Comparison of ENCODE assay signal across 8 cellular contexts in the genomic region with DNA sequence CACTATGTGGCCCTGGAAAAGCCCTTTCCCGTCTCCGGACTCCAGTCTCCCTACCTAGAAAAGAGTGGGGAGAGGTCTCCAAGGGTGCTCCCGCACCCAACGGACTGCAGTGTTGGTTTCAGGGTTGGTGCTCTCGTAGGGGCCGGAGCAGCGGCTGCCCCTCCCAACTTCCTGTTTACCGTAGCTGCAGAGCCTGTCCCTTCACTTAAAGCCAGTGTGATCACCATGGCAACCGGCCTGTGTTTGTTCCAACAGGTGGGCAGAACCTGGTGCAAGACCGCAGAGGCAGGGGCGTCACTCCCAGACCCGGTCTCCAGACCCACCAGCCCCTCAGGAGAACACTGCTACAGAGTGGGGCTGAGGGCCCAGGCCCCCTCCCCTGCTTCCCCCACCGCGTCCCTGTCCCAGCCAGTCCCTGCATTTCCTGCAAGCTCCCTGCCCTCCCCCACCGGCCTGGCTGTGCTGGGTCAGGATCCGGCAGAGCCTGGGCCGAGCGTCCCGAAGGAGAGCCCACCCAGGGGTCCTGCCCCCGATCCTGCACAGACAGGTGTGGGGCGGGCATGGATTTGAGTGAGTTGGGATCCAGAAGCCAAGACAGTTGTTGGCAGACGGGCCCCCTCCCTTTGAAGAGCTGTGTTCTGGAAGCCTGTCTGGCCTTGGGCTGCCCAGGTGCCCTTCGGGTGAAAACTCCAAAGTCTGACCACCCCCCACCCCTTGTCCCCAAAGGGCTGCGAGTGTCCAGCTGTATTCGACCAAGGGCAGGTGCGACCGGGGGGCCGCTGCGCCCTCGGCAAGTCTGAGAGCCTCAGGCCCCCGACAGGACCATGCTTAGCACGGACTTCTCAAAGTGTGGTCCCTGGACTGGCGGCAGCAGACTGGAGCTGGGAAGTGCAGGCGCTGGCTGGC. TPM values are rescaled to one million over a fixed set of nuclear protein-coding genes. Genes with fewer than 3 reads are reported as not detected.
A peak's percentile ranks its signal among the peaks of the same experiment; 100 is the strongest.
DNase-seq lines count a peak whose midpoint lies in the region; ATAC-seq and TF ChIP-seq lines count a peak whose summit lies in the region.

No MANE protein-coding gene starts in this region.

- H3K4me3 ChIP-seq in Peyer's patch (peak overlapping the region; percentile 44 to 65 (median 58)), breast epithelium (peak overlapping the region; percentile 37 to 77 (median 59)), kidney epithelial cell (ENCODE audit: low read depth, low read length) (no peak overlapping the region), subcutaneous abdominal adipose tissue (ENCODE audit: low read depth in 1 of 5, low read length in 5 of 5) (peak overlapping the region; percentile 8 to 67 (median 62))

- ATAC-seq in HG03175 (IDR thresholded peaks at IDR 0.05; ENCODE audit: unreplicated experiment) (peak; percentile 65), GM19452 (IDR thresholded peaks at IDR 0.05; ENCODE audit: unreplicated experiment) (no peak)

- H3K4me1 ChIP-seq in Peyer's patch = peaks cover 0 to 50% (median 30%) of the 10 kb centered on the region in 4 donors
- H3K4me1 ChIP-seq in breast epithelium = peaks cover 22 to 26% of the 10 kb centered on the region in 2 donors
- peaks cover 0 to 38% (median 30%) of the 10 kb centered on the region in 5 donors for H3K4me1 ChIP-seq in subcutaneous abdominal adipose tissue (ENCODE audit: control insufficient read depth in 5 of 5, insufficient read depth in 5 of 5, low read length in 5 of 5)

- TF ChIP-seq POLR2A in Peyer's patch (IDR thresholded peaks at IDR 0.05) = no peak
- TF ChIP-seq POLR2A in breast epithelium (IDR thresholded peaks at IDR 0.05) = peak; percentile 26

- DNase-seq in NCI-H1436 (lab: John Stamatoyannopoulos, UW) (peak; percentile 27), NCI-H1436 treated with DMSO at 0.1 percent for 48 hours (lab: John Stamatoyannopoulos, UW) (no peak), Peyer's patch (peak; percentile 71 to 97 (median 97)), breast epithelium (ENCODE audit: low spot score in 2 of 2) (peak; percentile 83), kidney epithelial cell (ENCODE audit: low read depth) (peak; percentile 72)

- H3K9me3 ChIP-seq in Peyer's patch = peaks cover 0 to 6% (median 0%) of the 10 kb centered on the region in 4 donors
- H3K9me3 ChIP-seq in breast epithelium = peaks cover 0 to 8% of the 10 kb centered on the region in 2 donors
- peaks cover 0 to 7% (median 3%) of the 10 kb centered on the region in 5 donors for H3K9me3 ChIP-seq in subcutaneous abdominal adipose tissue (ENCODE audit: control insufficient read depth in 5 of 5, low read length in 5 of 5)

- no peak for TF ChIP-seq CTCF in Peyer's patch (IDR thresholded peaks at IDR 0.05)
- TF ChIP-seq CTCF in breast epithelium (IDR thresholded peaks at IDR 0.05) = no peak
- no peak for TF ChIP-seq CTCF in kidney epithelial cell (IDR thresholded peaks at IDR 0.05; ENCODE audit: insufficient read depth, low read length, poor library complexity, severe bottlenecking)

- intact Hi-C loops in breast epithelium (cut with DNase I; ENCODE audit: low total_unique reads) = no loop called here

- peak overlapping the region in 3 of 5 donors; percentile 33 to 59 (median 46) for H3K9ac ChIP-seq in subcutaneous abdominal adipose tissue (ENCODE audit: low read length in 5 of 5)

- H3K27ac ChIP-seq in Peyer's patch = peak overlapping the region; percentile 63 to 86 (median 76)
- H3K27ac ChIP-seq in breast epithelium = peak overlapping the region; percentile 81 to 89
- peak overlapping the region; percentile 50 for H3K27ac ChIP-seq in subcutaneous abdominal adipose tissue (ENCODE audit: low read depth, low read length)

- H3K27me3 ChIP-seq in Peyer's patch (peaks cover 0 to 21% of the 10 kb centered on the region in 2 donors), breast epithelium (peaks cover 6 to 37% of the 10 kb centered on the region in 2 donors), kidney epithelial cell (ENCODE audit: control insufficient read depth, insufficient read depth, low read length) (peaks cover 62% of the 10 kb centered on the region), subcutaneous abdominal adipose tissue (ENCODE audit: control insufficient read depth in 5 of 5, insufficient read depth in 4 of 5, low read length in 5 of 5) (peaks cover 26 to 44% (median 41%) of the 10 kb centered on the region in 5 donors)

- no peaks in the 10 kb centered on the region for H3K36me3 ChIP-seq in Peyer's patch
- no peaks in the 10 kb centered on the region for H3K36me3 ChIP-seq in breast epithelium
- no peaks in the 10 kb centered on the region for H3K36me3 ChIP-seq in kidney epithelial cell (ENCODE audit: control insufficient read depth, insufficient read depth, low read length)
- no peaks in the 10 kb centered on the region for H3K36me3 ChIP-seq in subcutaneous abdominal adipose tissue (ENCODE audit: control insufficient read depth in 5 of 5, insufficient read depth in 5 of 5, low read length in 5 of 5)

RNA-seq across cellular contexts. Expression of gene BAIAP3, which starts 1.5 kb away (rescaled TPM):
- total RNA-seq in Peyer's patch = 100 to 1,000 TPM in 1 of 4 donors, 10 to 100 TPM in 3; 17.9 to 160 (median 29.0) TPM
- total RNA-seq in breast epithelium = 1 to 10 TPM; 2.7 to 8.2 (median 7.3) TPM
- total RNA-seq in kidney epithelial cell = 1.2 and 5.8 TPM in 2 replicates

RNA-seq across cellular contexts. Expression of gene TSR3, which starts 19.7 kb away (rescaled TPM):
- 10 to 100 TPM; 48.2 to 62.3 (median 53.6) TPM for total RNA-seq in Peyer's patch
- total RNA-seq in breast epithelium = 10 to 100 TPM; 54.4 to 72.3 (median 59.6) TPM
- 138 and 144 TPM in 2 replicates for total RNA-seq in kidney epithelial cell

RNA-seq across cellular contexts. Expression of gene GNPTG, which starts 19.8 kb away (rescaled TPM):
- total RNA-seq in Peyer's patch = 10 to 100 TPM; 51.1 to 83.3 (median 65.0) TPM
- 10 to 100 TPM; 50.5 to 89.3 (median 58.4) TPM for total RNA-seq in breast epithelium
- 103 and 104 TPM in 2 replicates for total RNA-seq in kidney epithelial cell

RNA-seq across cellular contexts. Expression of gene UBE2I, which starts 22.5 kb away (rescaled TPM):
- total RNA-seq in Peyer's patch (100 to 1,000 TPM in 3 of 4 donors, 10 to 100 TPM in 1; 54.1 to 119 (median 107) TPM), breast epithelium (10 to 100 TPM; 52.5 to 67.8 (median 62.2) TPM), kidney epithelial cell (129 and 139 TPM in 2 replicates)
